8 cellular contexts compared by ENCODE assay signal in the genomic region with DNA sequence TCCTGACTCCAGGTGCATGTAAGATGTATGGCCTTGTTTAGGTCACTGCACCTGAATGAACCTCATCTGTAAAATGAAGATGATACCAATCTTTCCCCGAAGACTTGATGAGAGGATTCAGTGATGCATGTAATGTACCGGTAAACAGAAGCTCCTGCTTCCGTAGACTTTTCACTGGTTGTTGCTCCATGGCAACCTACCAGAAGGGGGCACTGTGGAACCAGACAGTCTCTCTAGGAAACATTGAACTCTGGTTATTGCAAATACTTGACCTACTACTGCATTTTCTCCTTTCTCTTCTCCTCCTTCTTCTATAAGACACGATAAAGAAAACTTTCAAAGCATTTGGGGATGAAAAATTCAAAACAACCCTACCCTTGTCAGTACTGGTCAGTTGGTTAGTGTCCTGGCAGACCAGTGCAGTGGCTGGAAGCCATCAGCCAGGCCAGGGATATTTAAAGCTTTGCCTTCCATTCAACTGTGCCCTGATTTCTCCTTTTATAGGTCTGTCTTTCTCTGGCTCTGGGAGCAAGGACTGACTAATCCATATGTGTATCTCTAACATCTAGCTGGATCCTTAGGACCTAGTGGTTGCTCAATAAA.
DNase-seq lines count a peak whose midpoint lies in the region; ATAC-seq and TF ChIP-seq lines count a peak whose summit lies in the region.

No MANE protein-coding gene starts in this region.

- in situ Hi-C loops in brain microvascular endothelial cell (cut with HindIII; ENCODE audit: low pct_ligation_motif_present, low sequenced_read_pairs), result loop anchor here (25.0 kb wide), 1 partner anchor 144 kb away; no protein-coding TSS in a partner anchor

- no peak overlapping the region for H3K23ac ChIP-seq in mesendoderm (ENCODE audit: low read length)

- H2BK15ac ChIP-seq in mesendoderm (replicated peaks; ENCODE audit: low read depth), result no peak overlapping the region

- ATAC-seq in GM21447 (IDR thresholded peaks at IDR 0.05; ENCODE audit: unreplicated experiment) (no peak), GM21717 (IDR thresholded peaks at IDR 0.05; ENCODE audit: unreplicated experiment) (no peak), HG03520 (IDR thresholded peaks at IDR 0.05; ENCODE audit: unreplicated experiment) (no peak)

- no peak overlapping the region for H3K9ac ChIP-seq in mesendoderm (ENCODE audit: low read length)

- no peak overlapping the region for H4K5ac ChIP-seq in mesendoderm (ENCODE audit: low read length)

- TF ChIP-seq CTCF in AG04449 (IDR thresholded peaks at IDR 0.05; ENCODE audit: insufficient read depth, low read length, missing control alignments) (peak; percentile 77), GM10248 (IDR thresholded peaks at IDR 0.05; ENCODE audit: control extremely low read depth, extremely low read depth, low read depth, missing control alignments) (peak; percentile 24), brain microvascular endothelial cell (IDR thresholded peaks at IDR 0.05; ENCODE audit: low read depth, low read length, missing control alignments) (peak; percentile 92)

- H2BK120ac ChIP-seq in mesendoderm (ENCODE audit: low read depth, low read length), result no peak overlapping the region

- no peaks in the 10 kb centered on the region for H3K79me1 ChIP-seq in mesendoderm (ENCODE audit: low read length)

- CTCF ChIA-PET in AG04449 (lab: Yijun Ruan, JAX) (interaction anchor here (0.7 to 9.7 kb wide), 27 partner anchors 9 to 674 kb away, joined by 3 to 139 read pairs (median 5); no protein-coding TSS in a partner anchor), GM10248 (lab: Yijun Ruan, JAX) (interaction anchor here (0.6 to 1.7 kb wide), 7 partner anchors 9 to 164 kb away, joined by 3 to 7 read pairs (median 4); no protein-coding TSS in a partner anchor)

- no peak overlapping the region for H2BK5ac ChIP-seq in mesendoderm (ENCODE audit: low read length)

- DNase-seq in AG04449 (ENCODE audit: low read depth, low spot score) (no peak), GM10248 (ENCODE audit: extremely low spot score) (peak; percentile 11), NCI-H1694 treated with DMSO at 0.1 percent for 48 hours (lab: John Stamatoyannopoulos, UW) (peak; percentile 49), brain microvascular endothelial cell (peak; percentile 82), mesendoderm (peak; percentile 70)

- H3K4me1 ChIP-seq in mesendoderm (ENCODE audit: control insufficient read depth, low read depth, low read length), result no peaks in the 10 kb centered on the region

- H3K4me2 ChIP-seq in mesendoderm (ENCODE audit: low read length), result no peak overlapping the region

- no peak overlapping the region for H3K4me3 ChIP-seq in AG04449 (ENCODE audit: low read depth, low read length)
- no peak overlapping the region for H3K4me3 ChIP-seq in brain microvascular endothelial cell (ENCODE audit: low read depth, low read length)
- no peak overlapping the region for H3K4me3 ChIP-seq in mesendoderm (ENCODE audit: low read length)

- no peak overlapping the region for H3K18ac ChIP-seq in mesendoderm (ENCODE audit: low read length)

- H3K4ac ChIP-seq in mesendoderm (ENCODE audit: low read depth, low read length), result no peak overlapping the region

- no peaks in the 10 kb centered on the region for H3K79me2 ChIP-seq in mesendoderm (ENCODE audit: control insufficient read depth, insufficient read depth, low read length)

- H3K36me3 ChIP-seq in brain microvascular endothelial cell (replicated peaks) (no peaks in the 10 kb centered on the region), mesendoderm (ENCODE audit: control insufficient read depth, insufficient read depth, low read length) (no peaks in the 10 kb centered on the region)

- POLR2A ChIA-PET in AG04449 (lab: Yijun Ruan, JAX) (no interaction called here), GM10248 (lab: Yijun Ruan, JAX) (no interaction called here)

- no peak overlapping the region for H3K56ac ChIP-seq in mesendoderm (ENCODE audit: low read length)

- H3K27me3 ChIP-seq in brain microvascular endothelial cell (replicated peaks) (no peaks in the 10 kb centered on the region), mesendoderm (ENCODE audit: insufficient read depth, low read length, poor library complexity) (no peaks in the 10 kb centered on the region)

- no peak overlapping the region for H4K8ac ChIP-seq in mesendoderm (ENCODE audit: low read depth, low read length)

- no peak overlapping the region for H3K27ac ChIP-seq in brain microvascular endothelial cell
- H3K27ac ChIP-seq in mesendoderm (ENCODE audit: low read depth, low read length), result no peak overlapping the region

- no peak overlapping the region for H2AK5ac ChIP-seq in mesendoderm (ENCODE audit: low read length)

- no CpG with 5 or more reads among the region's 4 CpGs for WGBS in mesendoderm (ENCODE audit: extremely low coverage, insufficient coverage, low lambda C conversion rate)

Comparison
In these comparisons a context has a peak if more than half of its experiments do, and no peak if none do; other contexts are left out.
1. CTCF ChIP-seq: peak in every context shown above with its lines; median percentile 92 in brain microvascular endothelial cell; 77 in AG04449; 24 in GM10248.